Comparison of ENCODE assay signal across 1 cellular context in the genomic region with DNA sequence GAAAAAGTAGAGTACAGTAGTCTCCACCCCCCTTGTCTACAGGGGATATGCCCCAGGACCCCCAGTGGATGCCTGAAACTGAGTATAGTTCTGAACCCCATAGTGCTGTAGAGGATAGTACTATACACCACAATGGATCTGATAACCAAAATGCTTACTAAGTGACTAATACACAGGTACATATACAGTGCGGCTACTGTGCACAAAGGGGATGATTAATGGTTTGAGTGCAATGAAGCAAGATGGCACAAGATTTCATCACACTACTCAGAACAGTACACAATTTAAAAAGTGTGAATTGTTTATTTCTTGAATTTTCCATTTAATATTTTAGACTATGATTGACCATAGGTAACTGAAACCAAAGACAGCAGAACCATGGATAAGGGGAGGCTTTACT.
TF ChIP-seq lines count a peak whose summit lies in the region.

No MANE protein-coding gene starts in this region.

TF ChIP-seq in HCT116, 20 proteins besides CTCF, POLR2A, EP300 and RAD21:
- TF ChIP-seq FOSL1 (IDR thresholded peaks at IDR 0.05; ENCODE audit: low read depth) (0 out of 2 replicates have a peak, but pooled peaks have one; percentile 10), CEBPB (IDR thresholded peaks at IDR 0.05; ENCODE audit: low read depth) (peak; percentile 62), SIN3A (IDR thresholded peaks at IDR 0.05; ENCODE audit: low read depth) (no peak)
